37 cellular contexts compared by ENCODE assay signal in the genomic region with DNA sequence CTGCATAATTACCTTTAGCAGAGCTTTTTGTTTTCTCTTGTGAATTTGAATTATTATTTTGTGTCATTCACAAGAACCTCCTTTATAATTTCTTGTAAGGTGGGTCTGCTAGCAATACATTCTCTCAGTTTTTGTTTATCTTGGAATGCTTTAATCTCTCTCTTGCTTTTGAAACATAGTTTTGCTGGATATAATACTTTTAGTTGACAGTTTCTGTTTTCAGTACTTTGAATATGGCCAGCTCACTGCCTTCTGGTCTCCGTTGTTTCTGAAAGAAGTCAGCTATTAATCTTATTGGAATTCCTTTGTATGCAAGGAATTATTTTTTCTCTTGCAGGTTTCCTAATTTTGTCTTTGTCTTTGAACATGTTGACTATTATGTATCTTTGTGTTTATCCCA.
"Had no signal": no experiment of that assay in that cellular context is flagged by ENCODE, and none has a peak within 500 bp of the region (broad histone marks: within the 10 kb centered on the region; RNA-seq: fewer than 3 reads in every experiment).

No MANE protein-coding gene starts in this region.

- H3K36me3 Mint-ChIP-seq: activated naive CD4-positive, alpha-beta T cell treated with anti-CD3 and anti-CD28 coated beads, Interleukin-2, amount 10 ng/mL, durations not matched to agents 7 days and 5 days; activated naive CD8-positive, alpha-beta T cell; activated naive CD8-positive, alpha-beta T cell treated with anti-CD3 and anti-CD28 coated beads for 36 hours; activated naive CD8-positive, alpha-beta T cell treated with anti-CD3 and anti-CD28 coated beads, Interleukin-2, amount 10 ng/mL, durations not matched to agents 7 days and 5 days; brain had no signal

- H3K9me3 ChIP-seq: adrenal gland had no signal

- H3K4me1 ChIP-seq: adrenal gland, ascending aorta, body of pancreas, breast epithelium had no signal

- H3K27me3 ChIP-seq: adrenal gland, ascending aorta, body of pancreas, brain microvascular endothelial cell, breast epithelium, cardiac muscle cell had no signal

- DNase-seq: activated effector memory CD4-positive, alpha-beta T cell treated with anti-CD3 and anti-CD28 coated beads, Interleukin-2, amount 50 U/mL, for 16 hours; activated effector memory CD4-positive, alpha-beta T cell treated with Interleukin-2 at 50 U/mL for 16 hours; activated gamma-delta T cell; activated gamma-delta T cell treated with Interleukin-2 at 50 U/mL for 16 hours; activated naive CD4-positive, alpha-beta T cell; activated naive CD4-positive, alpha-beta T cell treated with anti-CD3 and anti-CD28 coated beads for 36 hours; activated naive CD4-positive, alpha-beta T cell treated with anti-CD3 and anti-CD28 coated beads, Interleukin-2, amount 10 ng/mL, durations not matched to agents 7 days and 5 days; activated naive CD4-positive, alpha-beta T cell treated with anti-CD3 and anti-CD28 coated beads, Interleukin-2, amount 50 U/mL, for 16 hours; activated naive CD4-positive, alpha-beta T cell treated with Interleukin-2 at 50 U/mL for 16 hours; activated naive CD8-positive, alpha-beta T cell treated with anti-CD3 and anti-CD28 coated beads for 36 hours; activated naive CD8-positive, alpha-beta T cell treated with anti-CD3 and anti-CD28 coated beads, Interleukin-2, amount 10 ng/mL, durations not matched to agents 7 days and 5 days; activated naive CD8-positive, alpha-beta T cell treated with anti-CD3 and anti-CD28 coated beads, Interleukin-2, amount 50 U/mL, for 24 hours; activated T-cell treated with anti-CD3 and anti-CD28 coated beads, Interleukin-2, amount 50 U/mL, for 1 hour; activated T-cell treated with anti-CD3 and anti-CD28 coated beads, Interleukin-2, amount 50 U/mL, for 24 hours; activated T-cell treated with anti-CD3 and anti-CD28 coated beads, Interleukin-2, amount 50 U/mL, for 4 hours; activated T-cell treated with anti-CD3 and anti-CD28 coated beads, Interleukin-2, amount 50 U/mL, for 48 hours; activated T-cell treated with anti-CD3 and anti-CD28 coated beads, Interleukin-2, amount 50 U/mL, for 72 hours; adrenal gland; amniotic stem cell; amygdala; anterior cingulate cortex; aorta; body of pancreas; brain microvascular endothelial cell; caudate nucleus; central memory CD4-positive, alpha-beta T cell; cerebellar nuclear complex had no signal

- H3K4me1 Mint-ChIP-seq: activated naive CD4-positive, alpha-beta T cell treated with anti-CD3 and anti-CD28 coated beads, Interleukin-2, amount 10 ng/mL, durations not matched to agents 7 days and 5 days; activated naive CD4-positive, alpha-beta T cell treated with anti-CD3 and anti-CD28 coated beads, Interleukin-2, amount 50 U/mL, for 24 hours; activated naive CD8-positive, alpha-beta T cell treated with anti-CD3 and anti-CD28 coated beads for 36 hours; activated naive CD8-positive, alpha-beta T cell treated with anti-CD3 and anti-CD28 coated beads, Interleukin-2, amount 10 ng/mL, durations not matched to agents 7 days and 5 days; activated naive CD8-positive, alpha-beta T cell treated with anti-CD3 and anti-CD28 coated beads, Interleukin-2, amount 50 U/mL, for 24 hours; activated T-helper 17 cell treated with anti-CD3 and anti-CD28 coated beads, Interleukin-2, amount 50 U/mL, for 72 hours; brain; central memory CD8-positive, alpha-beta T cell had no signal

- H3K4me3 Mint-ChIP-seq: activated naive CD4-positive, alpha-beta T cell treated with anti-CD3 and anti-CD28 coated beads for 36 hours; activated naive CD4-positive, alpha-beta T cell treated with anti-CD3 and anti-CD28 coated beads, Interleukin-2, amount 10 ng/mL, durations not matched to agents 7 days and 5 days; activated naive CD4-positive, alpha-beta T cell treated with anti-CD3 and anti-CD28 coated beads, Interleukin-2, amount 50 U/mL, for 24 hours; activated naive CD8-positive, alpha-beta T cell; activated naive CD8-positive, alpha-beta T cell treated with anti-CD3 and anti-CD28 coated beads for 36 hours; activated naive CD8-positive, alpha-beta T cell treated with anti-CD3 and anti-CD28 coated beads, Interleukin-2, amount 10 ng/mL, durations not matched to agents 7 days and 5 days; activated naive CD8-positive, alpha-beta T cell treated with anti-CD3 and anti-CD28 coated beads, Interleukin-2, amount 50 U/mL, for 24 hours; activated T-cell treated with anti-CD3 and anti-CD28 coated beads, Interleukin-2, amount 50 U/mL, for 24 hours; activated T-cell treated with anti-CD3 and anti-CD28 coated beads, Interleukin-2, amount 50 U/mL, for 4 hours; activated T-cell treated with anti-CD3 and anti-CD28 coated beads, Interleukin-2, amount 50 U/mL, for 72 hours; activated T-helper 1 cell treated with anti-CD3 and anti-CD28 coated beads, Interleukin-12 subunit alpha, Interleukin-12 subunit beta, Interleukin-2, Interleukin-4 antibody, amounts not matched to agents 30 ng/mL and 10 ng/mL and 1 ng/mL, durations not matched to agents 14 hours and 24 hours and 36 hours; activated T-helper 17 cell treated with anti-CD3 and anti-CD28 coated beads, Interleukin-2, amount 50 U/mL, for 72 hours; brain; central memory CD8-positive, alpha-beta T cell had no signal

- H3K4me3 ChIP-seq: adrenal gland, ascending aorta, body of pancreas, breast epithelium, cardiac muscle cell had no signal

- H3K27me3 Mint-ChIP-seq: activated naive CD4-positive, alpha-beta T cell treated with anti-CD3 and anti-CD28 coated beads, Interleukin-2, amount 10 ng/mL, durations not matched to agents 7 days and 5 days; activated naive CD4-positive, alpha-beta T cell treated with anti-CD3 and anti-CD28 coated beads, Interleukin-2, amount 50 U/mL, for 24 hours; activated naive CD8-positive, alpha-beta T cell; activated naive CD8-positive, alpha-beta T cell treated with anti-CD3 and anti-CD28 coated beads for 36 hours; activated naive CD8-positive, alpha-beta T cell treated with anti-CD3 and anti-CD28 coated beads, Interleukin-2, amount 10 ng/mL, durations not matched to agents 7 days and 5 days; activated naive CD8-positive, alpha-beta T cell treated with anti-CD3 and anti-CD28 coated beads, Interleukin-2, amount 50 U/mL, for 24 hours; activated T-cell treated with anti-CD3 and anti-CD28 coated beads, Interleukin-2, amount 50 U/mL, for 24 hours; brain had no signal

- H3K27ac Mint-ChIP-seq: activated naive CD4-positive, alpha-beta T cell treated with anti-CD3 and anti-CD28 coated beads for 36 hours; activated naive CD4-positive, alpha-beta T cell treated with anti-CD3 and anti-CD28 coated beads, Interleukin-2, amount 10 ng/mL, durations not matched to agents 7 days and 5 days; activated naive CD4-positive, alpha-beta T cell treated with anti-CD3 and anti-CD28 coated beads, Interleukin-2, amount 50 U/mL, for 24 hours; activated naive CD8-positive, alpha-beta T cell; activated naive CD8-positive, alpha-beta T cell treated with anti-CD3 and anti-CD28 coated beads for 36 hours; activated naive CD8-positive, alpha-beta T cell treated with anti-CD3 and anti-CD28 coated beads, Interleukin-2, amount 10 ng/mL, durations not matched to agents 7 days and 5 days; activated naive CD8-positive, alpha-beta T cell treated with anti-CD3 and anti-CD28 coated beads, Interleukin-2, amount 50 U/mL, for 24 hours; activated T-cell treated with anti-CD3 and anti-CD28 coated beads, Interleukin-2, amount 50 U/mL, for 24 hours; activated T-cell treated with anti-CD3 and anti-CD28 coated beads, Interleukin-2, amount 50 U/mL, for 72 hours; activated T-helper 1 cell treated with anti-CD3 and anti-CD28 coated beads, Interleukin-12 subunit alpha, Interleukin-12 subunit beta, Interleukin-2, Interleukin-4 antibody, amounts not matched to agents 30 ng/mL and 10 ng/mL and 1 ng/mL, durations not matched to agents 14 hours and 24 hours and 36 hours; activated T-helper 17 cell treated with anti-CD3 and anti-CD28 coated beads, Interleukin-2, amount 50 U/mL, for 72 hours; activated T-helper 2 cell treated with anti-CD3 and anti-CD28 coated beads, Interferon-gamma antibody, Interleukin-2, Interleukin-4, amounts not matched to agents 10 μg/mL and 5 μg/mL and 100 μg/mL, durations not matched to agents 14 hours and 24 hours and 36 hours; brain had no signal

- H3K27ac ChIP-seq: adrenal gland, ascending aorta, body of pancreas, brain microvascular endothelial cell, breast epithelium, cardiac muscle cell had no signal

- ATAC-seq: activated naive CD8-positive, alpha-beta T cell treated with anti-CD3 and anti-CD28 coated beads, Interleukin-2, amount 50 U/mL, for 24 hours; activated T-cell treated with anti-CD3 and anti-CD28 coated beads, Interleukin-2, amount 50 U/mL, for 4 hours; activated T-cell treated with anti-CD3 and anti-CD28 coated beads, Interleukin-2, amount 50 U/mL, for 72 hours; activated T-helper 17 cell treated with anti-CD3 and anti-CD28 coated beads, Interleukin-2, amount 50 U/mL, for 72 hours; body of pancreas had no signal

- H3K36me3 ChIP-seq: adrenal gland, ascending aorta, brain microvascular endothelial cell, breast epithelium, cardiac muscle cell had no signal
